12 cellular contexts compared by ENCODE assay signal in the genomic region with DNA sequence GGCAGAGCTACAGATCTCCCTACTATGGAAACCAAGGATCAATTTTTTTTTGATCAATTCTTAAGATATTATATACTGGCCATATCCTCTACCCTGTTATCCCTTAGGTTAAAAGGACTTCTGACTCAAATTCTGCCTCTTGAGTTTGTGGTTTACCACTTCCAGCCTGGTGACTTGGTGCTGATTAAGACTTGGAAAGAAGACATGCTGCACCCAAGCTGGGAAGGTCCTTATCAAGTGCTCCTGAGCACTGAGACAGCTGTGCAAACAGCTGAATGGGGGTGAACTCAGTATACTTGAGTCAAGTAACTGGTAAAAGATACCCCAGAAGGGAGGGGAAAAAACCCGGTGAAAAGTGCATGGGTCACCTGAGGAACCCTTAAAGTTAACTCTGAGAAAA. TPM values are rescaled to one million over a fixed set of nuclear protein-coding genes. Genes with fewer than 3 reads are reported as not detected.
A peak's percentile ranks its signal among the peaks of the same experiment; 100 is the strongest.
DNase-seq lines count a peak whose midpoint lies in the region; ATAC-seq and TF ChIP-seq lines count a peak whose summit lies in the region.
"Had no signal": no experiment of that assay in that cellular context is flagged by ENCODE, and none has a peak within 500 bp of the region (broad histone marks: within the 10 kb centered on the region; RNA-seq: fewer than 3 reads in every experiment).

No MANE protein-coding gene starts in this region.

- ATAC-seq in activated CD4-positive, alpha-beta T cell treated with anti-CD3 and anti-CD28 coated beads for 36 hours, result peak; percentile 86
- no peak for ATAC-seq in HG03342 (IDR thresholded peaks at IDR 0.05; ENCODE audit: unreplicated experiment)

- peak; percentile 53 for DNase-seq in activated CD4-positive, alpha-beta T cell treated with anti-CD3 and anti-CD28 coated beads for 36 hours
- no peak for DNase-seq in activated CD4-positive, alpha-beta T cell treated with anti-CD3 and anti-CD28 coated beads, Interleukin-2, amount 50 U/mL, for 4 hours
- DNase-seq in NCI-H226 (peak; percentile 83), brain microvascular endothelial cell (peak; percentile 79), cerebellar cortex (ENCODE audit: low spot score) (no peak), NCI-H1105 treated with DMSO at 0.1 percent for 48 hours (lab: John Stamatoyannopoulos, UW) (no peak)
- DNase-seq in stimulated activated CD4-positive, alpha-beta T cell treated with anti-CD3 and anti-CD28 coated beads, Interleukin-4, amount 100 ng/mL, for 24 hours, result peak; percentile 5
- DNase-seq: NCI-H2171 had no signal

- peaks cover 4% of the 10 kb centered on the region for H3K27me3 Mint-ChIP-seq in activated CD4-positive, alpha-beta T cell treated with anti-CD3 and anti-CD28 coated beads for 36 hours

- H3K4me3 ChIP-seq in brain microvascular endothelial cell (ENCODE audit: low read depth, low read length), result no peak overlapping the region

- H3K27ac Mint-ChIP-seq in activated CD4-positive, alpha-beta T cell treated with anti-CD3 and anti-CD28 coated beads for 36 hours, result no peak overlapping the region
- H3K27ac Mint-ChIP-seq: IgD-negative memory B cell had no signal

- H3K36me3 Mint-ChIP-seq in activated CD4-positive, alpha-beta T cell treated with anti-CD3 and anti-CD28 coated beads for 36 hours (ENCODE audit: low read depth), result no peaks in the 10 kb centered on the region

- in situ Hi-C loops in brain microvascular endothelial cell (cut with HindIII; ENCODE audit: low pct_ligation_motif_present, low sequenced_read_pairs), result no loop called here

- CTCF ChIA-PET in activated CD4-positive, alpha-beta T cell treated with anti-CD3 and anti-CD28 coated beads for 36 hours (lab: Charles Lee), result interaction anchor here (1.0 kb wide), 1 partner anchor 27 kb away, joined by 3 read pairs; no protein-coding TSS in a partner anchor

- H3K4me1 Mint-ChIP-seq in activated CD4-positive, alpha-beta T cell treated with anti-CD3 and anti-CD28 coated beads for 36 hours, result peaks cover 5% of the 10 kb centered on the region

- TF ChIP-seq CTCF in brain microvascular endothelial cell (IDR thresholded peaks at IDR 0.05; ENCODE audit: low read depth, low read length, missing control alignments), result no peak

- H3K36me3 ChIP-seq in brain microvascular endothelial cell (replicated peaks), result no peaks in the 10 kb centered on the region

- no peaks in the 10 kb centered on the region for H3K9me3 Mint-ChIP-seq in activated CD4-positive, alpha-beta T cell treated with anti-CD3 and anti-CD28 coated beads for 36 hours (ENCODE audit: low read depth)

- POLR2A ChIA-PET in activated CD4-positive, alpha-beta T cell treated with anti-CD3 and anti-CD28 coated beads for 36 hours (lab: Charles Lee), result no interaction called here

- intact Hi-C loops in activated CD4-positive, alpha-beta T cell treated with anti-CD3 and anti-CD28 coated beads for 36 hours (cut with DNase I, micrococcal nuclease), result no loop called here

- no peak overlapping the region for H3K4me3 Mint-ChIP-seq in activated CD4-positive, alpha-beta T cell treated with anti-CD3 and anti-CD28 coated beads for 36 hours
- H3K4me3 Mint-ChIP-seq: IgD-negative memory B cell had no signal

- H3K27me3 ChIP-seq in brain microvascular endothelial cell (replicated peaks), result no peaks in the 10 kb centered on the region

- H3K27ac ChIP-seq in brain microvascular endothelial cell, result no peak overlapping the region

RNA-seq across cellular contexts. Expression of gene SPACA3, which starts 20.5 kb away (rescaled TPM):
- not detected for total RNA-seq in activated CD4-positive, alpha-beta T cell treated with anti-CD3 and anti-CD28 coated beads for 36 hours
- total RNA-seq: chondrocyte, temporal lobe had no signal

RNA-seq across cellular contexts. Expression of gene TMEM98, which starts 43.2 kb away (rescaled TPM):
- total RNA-seq in activated CD4-positive, alpha-beta T cell treated with anti-CD3 and anti-CD28 coated beads for 36 hours, result under 1 TPM; 0.41 to 0.77 TPM

Comparison
In these comparisons a context has a peak if more than half of its experiments do, and no peak if none do; other contexts are left out.
1. DNase-seq: peak in activated CD4-positive, alpha-beta T cell treated with anti-CD3 and anti-CD28 coated beads for 36 hours (single experiment), NCI-H226 (single experiment), brain microvascular endothelial cell (single experiment) and stimulated activated CD4-positive, alpha-beta T cell treated with anti-CD3 and anti-CD28 coated beads, Interleukin-4, amount 100 ng/mL, for 24 hours (single experiment); none in activated CD4-positive, alpha-beta T cell treated with anti-CD3 and anti-CD28 coated beads, Interleukin-2, amount 50 U/mL, for 4 hours (0 of 2), cerebellar cortex (single experiment) and NCI-H1105 treated with DMSO at 0.1 percent for 48 hours (single experiment).